ENCODE assay signal across 13 cellular contexts in genomic region chr6:44201200-44201599, GRCh38. TPM values are rescaled to one million over a fixed set of nuclear protein-coding genes. Genes with fewer than 3 reads are reported as not detected.
DNase-seq lines count a peak whose midpoint lies in the region; ATAC-seq, FAIRE-seq and TF ChIP-seq lines count a peak whose summit lies in the region.
"Had no signal": no experiment of that assay in that cellular context is flagged by ENCODE, and none has a peak within 500 bp of the region (broad histone marks: within the 10 kb centered on the region; RNA-seq: fewer than 3 reads in every experiment).

No MANE protein-coding gene starts in this region.

- no peak for FAIRE-seq in kidney (lab: Jason Lieb, UNC)
- no peak for FAIRE-seq in GM12892 (lab: Jason Lieb, UNC)

- no peaks in the 10 kb centered on the region for H3K9me3 ChIP-seq in kidney (ENCODE audit: control insufficient read depth in 1 of 2, low read length in 2 of 2)
- H3K9me3 ChIP-seq in upper lobe of right lung: no peaks in the 10 kb centered on the region
- H3K9me3 ChIP-seq: gastrocnemius medialis, neutrophil, spleen had no signal

- H3K4me3 ChIP-seq in kidney (ENCODE audit: low read length in 2 of 2) (no peak overlapping the region), upper lobe of right lung (no peak overlapping the region)
- H3K4me3 ChIP-seq: gastrocnemius medialis, spleen had no signal

- H3K27ac ChIP-seq in kidney (ENCODE audit: low read depth in 2 of 2, low read length in 2 of 2): no peak overlapping the region
- H3K27ac ChIP-seq in upper lobe of right lung: no peak overlapping the region
- H3K27ac ChIP-seq: neutrophil, spleen had no signal

- H3K27me3 ChIP-seq in upper lobe of right lung: no peaks in the 10 kb centered on the region
- H3K27me3 ChIP-seq: gastrocnemius medialis, neutrophil, spleen had no signal

- intact Hi-C loops in cardiac septum (cut with DNase I): no loop called here
- intact Hi-C loops in left cardiac atrium (cut with DNase I): no loop called here
- intact Hi-C loops in kidney (cut with DNase I): no loop called here
- intact Hi-C loops in upper lobe of right lung (cut with DNase I): no loop called here

- no peak for ATAC-seq in left cardiac atrium
- ATAC-seq in upper lobe of right lung: peak; percentile 24
- ATAC-seq: activated T-cell treated with anti-CD3 and anti-CD28 coated beads, Interleukin-2, amount 50 U/mL, for 4 hours; gastrocnemius medialis had no signal

- H3K36me3 ChIP-seq in kidney (ENCODE audit: control insufficient read depth in 1 of 2, insufficient read depth in 2 of 2, low read length in 2 of 2) (no peaks in the 10 kb centered on the region), upper lobe of right lung (no peaks in the 10 kb centered on the region)
- H3K36me3 ChIP-seq: gastrocnemius medialis, neutrophil, spleen had no signal

- DNase-seq in cardiac septum (ENCODE audit: low spot score) (peak; percentile 55), left cardiac atrium (no peak), kidney (peak; percentile 48), upper lobe of right lung (no peak), GM12892 (ENCODE audit: insufficient read length) (no peak)
- DNase-seq in effector CD8-positive, alpha-beta T cell (lab: John Stamatoyannopoulos, UW): no peak
- DNase-seq: activated T-cell treated with anti-CD3 and anti-CD28 coated beads, Interleukin-2, amount 50 U/mL, for 4 hours; gastrocnemius medialis; kidney glomerular epithelial cell had no signal

- no peak for TF ChIP-seq CTCF in kidney (IDR thresholded peaks at IDR 0.05; ENCODE audit: borderline replicate concordance, extremely low read depth, insufficient read depth)
- no peak for TF ChIP-seq CTCF in upper lobe of right lung (IDR thresholded peaks at IDR 0.05)

- H3K4me1 ChIP-seq in kidney (ENCODE audit: control insufficient read depth in 1 of 2, insufficient read depth in 1 of 2, low read depth in 1 of 2, low read length in 2 of 2) (peaks cover 0 to 6% of the 10 kb centered on the region in 2 donors), upper lobe of right lung (no peaks in the 10 kb centered on the region)
- H3K4me1 ChIP-seq: spleen had no signal

- TF ChIP-seq POLR2A in GM12892 (IDR thresholded peaks at IDR 0.05; ENCODE audit: low read depth, low read length): no peak

- H3K9ac ChIP-seq in kidney (ENCODE audit: low read length in 2 of 2): no peak overlapping the region

RNA-seq across cellular contexts. Expression of gene MYMX, which starts 15.5 kb away (rescaled TPM):
- 0.30 TPM for total RNA-seq in cardiac septum
- total RNA-seq in left cardiac atrium: 1 to 10 TPM; 2.4 to 3.8 TPM
- total RNA-seq in kidney: 1.1 TPM
- polyA plus RNA-seq in kidney (ENCODE audit: insufficient read depth, low read depth, low replicate concordance): 2.2 TPM
- total RNA-seq in upper lobe of right lung: 0.52 TPM
- polyA plus RNA-seq in GM12892 (2012; ENCODE audit: missing spikeins): not detected
- total RNA-seq: A172; activated T-cell treated with anti-CD3 and anti-CD28 coated beads, Interleukin-2, amount 50 U/mL, for 4 hours; gastrocnemius medialis; NCI-H460 had no signal

RNA-seq across cellular contexts. Expression of gene SLC29A1, which starts 22.2 kb away (rescaled TPM):
- 105 TPM for total RNA-seq in cardiac septum
- total RNA-seq in left cardiac atrium: 100 to 1,000 TPM; 115 to 130 TPM
- 74.6 TPM for total RNA-seq in kidney
- polyA plus RNA-seq in kidney (ENCODE audit: insufficient read depth, low read depth, low replicate concordance): 50.1 TPM
- total RNA-seq in upper lobe of right lung: 59.8 TPM
- polyA plus RNA-seq in GM12892 (2012; ENCODE audit: missing spikeins): 53.0 TPM

RNA-seq across cellular contexts. Expression of gene CAPN11, which starts 42.6 kb away (rescaled TPM):
- 0.78 TPM for total RNA-seq in cardiac septum
- under 1 TPM; 0.39 to 0.97 TPM for total RNA-seq in left cardiac atrium
- total RNA-seq in kidney: 2.3 TPM
- polyA plus RNA-seq in kidney (ENCODE audit: insufficient read depth, low read depth, low replicate concordance): 0.39 TPM
- 1.6 TPM for total RNA-seq in upper lobe of right lung
- 1.1 TPM for polyA plus RNA-seq in GM12892 (2012; ENCODE audit: missing spikeins)
- total RNA-seq: A172, NCI-H460 had no signal

RNA-seq across cellular contexts. Expression of gene HSP90AB1, which starts 45.7 kb away (rescaled TPM):
- total RNA-seq in cardiac septum: 873 TPM
- 100 to 1,000 TPM; 657 to 662 TPM for total RNA-seq in left cardiac atrium
- total RNA-seq in kidney: 551 TPM
- polyA plus RNA-seq in kidney (ENCODE audit: insufficient read depth, low read depth, low replicate concordance): 499 TPM
- 660 TPM for total RNA-seq in upper lobe of right lung
- 974 TPM for polyA plus RNA-seq in GM12892 (2012; ENCODE audit: missing spikeins)

RNA-seq across cellular contexts. Expression of gene SLC35B2, which starts 56.1 kb away (rescaled TPM):
- total RNA-seq in cardiac septum: 23.2 TPM
- 10 to 100 TPM; 23.3 to 29.9 TPM for total RNA-seq in left cardiac atrium
- total RNA-seq in kidney: 45.1 TPM
- 49.5 TPM for polyA plus RNA-seq in kidney (ENCODE audit: insufficient read depth, low read depth, low replicate concordance)
- total RNA-seq in upper lobe of right lung: 32.3 TPM
- polyA plus RNA-seq in GM12892 (2012; ENCODE audit: missing spikeins): 38.8 TPM

Comparison
In these comparisons a context has a peak if more than half of its experiments do, and no peak if none do; other contexts are left out.
1. DNase-seq: peak in cardiac septum (single experiment) and kidney (single experiment); none in left cardiac atrium (single experiment), upper lobe of right lung (single experiment), GM12892 (single experiment) and effector CD8-positive, alpha-beta T cell (single experiment).